21 cellular contexts compared by ENCODE assay signal in the genomic region with DNA sequence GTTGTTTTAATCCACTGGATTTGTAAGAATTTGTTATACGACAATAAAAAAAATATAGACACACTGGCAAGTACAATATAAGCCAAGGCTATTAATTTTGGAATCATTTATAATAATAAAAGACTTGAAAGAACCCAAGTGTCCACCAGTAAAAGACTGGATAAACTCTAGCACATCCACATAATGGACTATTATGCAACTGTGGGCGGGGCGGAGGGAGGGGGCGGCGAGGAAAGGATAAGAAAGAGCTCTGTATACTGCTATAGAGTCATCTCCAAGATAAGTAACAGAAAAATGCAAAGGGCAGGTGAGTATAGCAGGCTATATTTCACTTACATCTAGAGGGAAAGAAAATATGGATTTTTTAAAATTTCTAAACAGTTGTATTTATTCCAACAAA.
DNase-seq lines count a peak whose midpoint lies in the region; ATAC-seq and TF ChIP-seq lines count a peak whose summit lies in the region.
"Had no signal": no experiment of that assay in that cellular context is flagged by ENCODE, and none has a peak within 500 bp of the region (broad histone marks: within the 10 kb centered on the region; RNA-seq: fewer than 3 reads in every experiment).

No MANE protein-coding gene starts in this region.

- H3K27ac ChIP-seq in mammary epithelial cell (ENCODE audit: insufficient read depth, low read depth, low read length) (no peak overlapping the region), substantia nigra (ENCODE audit: low read depth, low read length, poor library complexity, severe bottlenecking) (no peak overlapping the region)
- H3K27ac ChIP-seq: 22Rv1, BLaER1, C4-2B, GM23248 had no signal

- no peak for TF ChIP-seq CTCF in MCF 10A (IDR thresholded peaks at IDR 0.05; ENCODE audit: unreplicated experiment)
- no peak for TF ChIP-seq CTCF in mammary epithelial cell (conservative IDR thresholded peaks at IDR 0.05 in 1 of 2, IDR thresholded peaks at IDR 0.05 in 1 of 2; ENCODE audit: extremely low read depth in 1 of 2, insufficient read depth in 1 of 2, low read depth in 1 of 2, low read length in 2 of 2)

- H3K27me3 ChIP-seq in mammary epithelial cell (ENCODE audit: insufficient read depth, low read length), result no peaks in the 10 kb centered on the region
- H3K27me3 ChIP-seq: BLaER1 had no signal

- DNase-seq in MCF 10A (ENCODE audit: unreplicated experiment), result peak; percentile 5
- no peak for DNase-seq in mammary epithelial cell
- DNase-seq in head of caudate nucleus, result peak in 29 of 42 donors; percentile 6 to 70 (median 30)
- peak; percentile 63 for DNase-seq in pons (ENCODE audit: low spot score)
- DNase-seq in substantia nigra (lab: John Stamatoyannopoulos, UW), result peak in 25 of 49 donors; percentile 1 to 52 (median 11)
- no peak for DNase-seq in cerebellar nuclear complex (lab: John Stamatoyannopoulos, UW)
- DNase-seq in HT-29 (ENCODE audit: low spot score), result no peak
- DNase-seq: Calu3; CD4-positive, CD25-positive, alpha-beta regulatory T cell; CD8-positive, alpha-beta T cell; DMS53; DMS79 treated with DMSO at 0.1 percent for 48 hours; GF-D8; GM23248; H7; HCEC 1CT had no signal

- in situ Hi-C loops in mammary epithelial cell (cut with MboI; ENCODE audit: low sequenced_read_pairs in 2 of 2), result no loop called here

- no peaks in the 10 kb centered on the region for H3K4me1 ChIP-seq in mammary epithelial cell (ENCODE audit: insufficient read depth, low read length)
- H3K4me1 ChIP-seq: BLaER1 had no signal

- no peak overlapping the region for H2AFZ ChIP-seq in mammary epithelial cell (ENCODE audit: low read depth, low read length)
- H2AFZ ChIP-seq: GM23248 had no signal

- peaks cover 18% of the 10 kb centered on the region for H3K36me3 Mint-ChIP-seq in MCF 10A (ENCODE audit: insufficient read depth, unreplicated experiment)

- no peaks in the 10 kb centered on the region for H3K79me2 ChIP-seq in mammary epithelial cell (ENCODE audit: insufficient read depth, low read length)

- no peaks in the 10 kb centered on the region for H3K4me1 Mint-ChIP-seq in MCF 10A (ENCODE audit: insufficient read depth, unreplicated experiment)
- H3K4me1 Mint-ChIP-seq: B cell; CD4-positive, CD25-positive, alpha-beta regulatory T cell had no signal

- H3K9me3 ChIP-seq in mammary epithelial cell (replicated peaks; ENCODE audit: insufficient read depth, low read length), result no peaks in the 10 kb centered on the region

- CTCF ChIA-PET in MCF 10A (lab: Yijun Ruan, JAX), result no interaction called here
- CTCF ChIA-PET in mammary epithelial cell (lab: Charles Lee; ENCODE audit: low non-redundant PET), result no interaction called here

- no peak overlapping the region for H3K27ac Mint-ChIP-seq in MCF 10A (ENCODE audit: low read depth, unreplicated experiment)
- H3K27ac Mint-ChIP-seq: B cell; CD4-positive, CD25-positive, alpha-beta regulatory T cell; CD8-positive, alpha-beta T cell had no signal

- no peak overlapping the region for H3K9ac ChIP-seq in mammary epithelial cell (ENCODE audit: insufficient read depth, low read length)
- H3K9ac ChIP-seq: BLaER1, GM23248 had no signal

- no peak for ATAC-seq in GM19328 (IDR thresholded peaks at IDR 0.05; ENCODE audit: unreplicated experiment)
- ATAC-seq: CD8-positive, alpha-beta T cell had no signal

- POLR2A ChIA-PET in MCF 10A (lab: Yijun Ruan, JAX), result no interaction called here

- H3K4me3 Mint-ChIP-seq in MCF 10A (ENCODE audit: unreplicated experiment), result no peak overlapping the region
- H3K4me3 Mint-ChIP-seq: B cell; CD4-positive, CD25-positive, alpha-beta regulatory T cell; CD8-positive, alpha-beta T cell had no signal

- H3K27me3 Mint-ChIP-seq in MCF 10A (ENCODE audit: insufficient read depth, unreplicated experiment), result no peaks in the 10 kb centered on the region
- H3K27me3 Mint-ChIP-seq: B cell; CD4-positive, CD25-positive, alpha-beta regulatory T cell had no signal

- H3K36me3 ChIP-seq in mammary epithelial cell (ENCODE audit: insufficient read depth, low read length), result no peaks in the 10 kb centered on the region

- no peaks in the 10 kb centered on the region for H4K20me1 ChIP-seq in mammary epithelial cell (ENCODE audit: insufficient read depth, low read length)
- H4K20me1 ChIP-seq: BLaER1 had no signal

- H3K4me2 ChIP-seq in mammary epithelial cell (ENCODE audit: insufficient read depth, low read depth, low read length), result no peak overlapping the region
- H3K4me2 ChIP-seq: BLaER1 had no signal

- intact Hi-C loops in MCF 10A (cut with micrococcal nuclease), result no loop called here
- intact Hi-C loops in mammary epithelial cell (cut with micrococcal nuclease), result no loop called here
- intact Hi-C loops in head of caudate nucleus (cut with DNase I), result no loop called here

- dilution Hi-C loops in mammary epithelial cell (cut with HindIII; ENCODE audit: low sequenced_read_pairs), result no loop called here

- 93% methylated on average over 4 of the region's 5 CpGs for WGBS in mammary epithelial cell (ENCODE audit: low coverage, missing lambda C conversion rate)

- H3K4me3 ChIP-seq in mammary epithelial cell (replicated peaks in 1 of 3; ENCODE audit: insufficient read depth in 1 of 3, low read depth in 2 of 3, low read length in 3 of 3), result no peak overlapping the region
- H3K4me3 ChIP-seq: BLaER1, GM23248 had no signal

- BruUV-seq in MCF 10A (replicated peaks; lab: Mats Ljungman, UMichigan) (no TSS peak), mammary epithelial cell (replicated peaks; lab: Mats Ljungman, UMichigan) (no TSS peak)

- H3K9me3 Mint-ChIP-seq in MCF 10A (ENCODE audit: unreplicated experiment), result no peaks in the 10 kb centered on the region

Comparison
In these comparisons a context has a peak if more than half of its experiments do, and no peak if none do; other contexts are left out.
1. DNase-seq: peak in MCF 10A (single experiment), head of caudate nucleus (29 of 42), pons (single experiment) and substantia nigra (25 of 49); none in mammary epithelial cell (single experiment), cerebellar nuclear complex (0 of 2) and HT-29 (single experiment).